In genomic region chr16:12540290-12540689, GRCh38 we compare ENCODE assay signal across 16 cellular contexts.
"Had no signal": no experiment of that assay in that cellular context is flagged by ENCODE, and none has a peak within 500 bp of the region (broad histone marks: within the 10 kb centered on the region; RNA-seq: fewer than 3 reads in every experiment).

No MANE protein-coding gene starts in this region.

- DNase-seq: activated CD4-positive, alpha-beta T cell treated with anti-CD3 and anti-CD28 coated beads for 1 hour; activated gamma-delta T cell treated with Interleukin-2 at 50 U/mL for 16 hours; adrenal gland; effector CD8-positive, alpha-beta T cell; heart right ventricle; left lung; midbrain; occipital lobe; SHP77 treated with DMSO at 0.1 percent for 48 hours; sigmoid colon; SK-N-SH; spleen; stimulated activated naive CD4-positive, alpha-beta T cell; substantia nigra; tibial artery had no signal

- ATAC-seq: gastroesophageal sphincter, heart right ventricle, left lung had no signal
